In genomic region chr11:123260511-123261211, GRCh38 we compare ENCODE assay signal across 15 cellular contexts.
DNase-seq lines count a peak whose midpoint lies in the region; ATAC-seq and TF ChIP-seq lines count a peak whose summit lies in the region.
"Had no signal": no experiment of that assay in that cellular context is flagged by ENCODE, and none has a peak within 500 bp of the region (broad histone marks: within the 10 kb centered on the region; RNA-seq: fewer than 3 reads in every experiment).

No MANE protein-coding gene starts in this region.

- peaks cover 15% of the 10 kb centered on the region for H3K4me1 ChIP-seq in PC-3 (ENCODE audit: insufficient read depth, low read length)
- peaks cover 9% of the 10 kb centered on the region for H3K4me1 ChIP-seq in osteoblast (ENCODE audit: insufficient read depth, low read length)

- peaks cover 19% of the 10 kb centered on the region for H3K27me3 Mint-ChIP-seq in activated T-helper 17 cell treated with anti-CD3 and anti-CD28 coated beads, Interleukin-2, amount 50 U/mL, for 72 hours

- H3K4me2 ChIP-seq in PC-3 (ENCODE audit: low read length) (peak overlapping the region; percentile 66), osteoblast (ENCODE audit: insufficient read depth, low read length) (peak overlapping the region; percentile 97)

- CTCF ChIA-PET in PC-3 (lab: Charles Lee) = interaction anchor here (0.6 to 1.5 kb wide), 13 partner anchors 9 to 222 kb away, joined by 3 to 30 read pairs (median 7); no protein-coding TSS in a partner anchor

- H2AFZ ChIP-seq in PC-3 (ENCODE audit: low read length) = peak overlapping the region; percentile 86
- peak overlapping the region; percentile 97 for H2AFZ ChIP-seq in osteoblast (ENCODE audit: low read length)

- POLR2A ChIA-PET in PC-3 (lab: Charles Lee; ENCODE audit: unreplicated experiment) = interaction anchor here (0.6 kb wide), 2 partner anchors 20 to 164 kb away, joined by 3 to 6 read pairs; no protein-coding TSS in a partner anchor

- peaks cover 0 to 6% of the 10 kb centered on the region in 2 donors for H3K9me3 Mint-ChIP-seq in activated naive CD4-positive, alpha-beta T cell treated with anti-CD3 and anti-CD28 coated beads, Interleukin-2, amount 50 U/mL, for 72 hours
- no peaks in the 10 kb centered on the region for H3K9me3 Mint-ChIP-seq in activated T-helper 17 cell treated with anti-CD3 and anti-CD28 coated beads, Interleukin-2, amount 50 U/mL, for 72 hours
- H3K9me3 Mint-ChIP-seq: activated CD4-positive, alpha-beta T cell treated with anti-CD3 and anti-CD28 coated beads, Interleukin-2, amount 10 ng/mL, durations not matched to agents 24 days and 14 days; stimulated activated naive CD8-positive, alpha-beta T cell treated with anti-CD3 and anti-CD28 coated beads, Interleukin-15, amount 100 ng/mL, for 72 hours had no signal

- H3K36me3 ChIP-seq in PC-3 (ENCODE audit: low read depth, low read length) (no peaks in the 10 kb centered on the region), osteoblast (ENCODE audit: insufficient read depth, low read length) (no peaks in the 10 kb centered on the region)
- H3K36me3 ChIP-seq: left ventricle myocardium inferior, upper lobe of left lung had no signal

- H3F3A ChIP-seq in PC-3 (ENCODE audit: low read length, unreplicated experiment) = no peaks in the 10 kb centered on the region

- DNase-seq in ELR (ENCODE audit: low read depth) (peak; percentile 31), PC-3 (peak; percentile 32), dermis blood vessel endothelial cell (peak; percentile 6), osteoblast (ENCODE audit: insufficient read length, low spot score, missing footprints) (no peak), NK-92 (lab: John Stamatoyannopoulos, UW; ENCODE audit: unreplicated experiment) (no peak)
- no peak for DNase-seq in activated naive CD4-positive, alpha-beta T cell treated with anti-CD3 and anti-CD28 coated beads, Interleukin-2, amount 50 U/mL, for 72 hours (ENCODE audit: low spot score in 2 of 2)
- DNase-seq: cortex of kidney, NCI-H2171 treated with DMSO at 0.1 percent for 48 hours, NCI-H748 treated with DMSO at 0.1 percent for 48 hours had no signal

- no TSS peak for BruUV-seq in PC-3 (replicated peaks; lab: Mats Ljungman, UMichigan)

- H3K79me2 ChIP-seq in PC-3 (ENCODE audit: low read length) = no peaks in the 10 kb centered on the region
- no peaks in the 10 kb centered on the region for H3K79me2 ChIP-seq in osteoblast (ENCODE audit: insufficient read depth, low read length)

- ATAC-seq in PC-3 = no peak
- ATAC-seq in activated naive CD4-positive, alpha-beta T cell treated with anti-CD3 and anti-CD28 coated beads, Interleukin-2, amount 50 U/mL, for 72 hours = no peak
- no peak for ATAC-seq in activated T-helper 17 cell treated with anti-CD3 and anti-CD28 coated beads, Interleukin-2, amount 50 U/mL, for 72 hours (replicated peaks)
- no peak for ATAC-seq in GM21717 (IDR thresholded peaks at IDR 0.05; ENCODE audit: unreplicated experiment)

- H3K27me3 ChIP-seq in PC-3 (ENCODE audit: low read length) (no peaks in the 10 kb centered on the region), osteoblast (ENCODE audit: insufficient read depth, low read length) (peaks cover 9% of the 10 kb centered on the region)
- H3K27me3 ChIP-seq: upper lobe of left lung had no signal

- H3K4me1 Mint-ChIP-seq in activated T-helper 17 cell treated with anti-CD3 and anti-CD28 coated beads, Interleukin-2, amount 50 U/mL, for 72 hours = no peaks in the 10 kb centered on the region

- intact Hi-C loops in PC-3 (cut with micrococcal nuclease) = no loop called here

- H4K20me1 ChIP-seq in PC-3 (ENCODE audit: low read length) (no peaks in the 10 kb centered on the region), osteoblast (ENCODE audit: insufficient read depth, low read length) (no peaks in the 10 kb centered on the region)

- H3K4me3 Mint-ChIP-seq in activated T-helper 17 cell treated with anti-CD3 and anti-CD28 coated beads, Interleukin-2, amount 50 U/mL, for 72 hours = no peak overlapping the region
- H3K4me3 Mint-ChIP-seq: activated CD4-positive, alpha-beta T cell treated with anti-CD3 and anti-CD28 coated beads, Interleukin-2, amount 10 ng/mL, durations not matched to agents 24 days and 14 days; stimulated activated naive CD8-positive, alpha-beta T cell treated with anti-CD3 and anti-CD28 coated beads, Interleukin-15, amount 100 ng/mL, for 72 hours had no signal

- H3K4me3 ChIP-seq in PC-3 (ENCODE audit: low read length) (no peak overlapping the region), osteoblast (ENCODE audit: insufficient read depth, low read length) (no peak overlapping the region)

- no peaks in the 10 kb centered on the region for H3K9me3 ChIP-seq in PC-3 (ENCODE audit: low read length)
- H3K9me3 ChIP-seq in osteoblast (ENCODE audit: low read depth, low read length) = no peaks in the 10 kb centered on the region
- H3K9me3 ChIP-seq: left ventricle myocardium inferior, upper lobe of left lung had no signal

- H3K9ac ChIP-seq in PC-3 (ENCODE audit: low read length) = no peak overlapping the region

- no peaks in the 10 kb centered on the region for H3K9me2 ChIP-seq in PC-3 (replicated peaks; ENCODE audit: low read length)

- H3K27ac Mint-ChIP-seq in activated naive CD4-positive, alpha-beta T cell treated with anti-CD3 and anti-CD28 coated beads, Interleukin-2, amount 50 U/mL, for 72 hours = no peak overlapping the region
- H3K27ac Mint-ChIP-seq in activated T-helper 17 cell treated with anti-CD3 and anti-CD28 coated beads, Interleukin-2, amount 50 U/mL, for 72 hours = no peak overlapping the region
- H3K27ac Mint-ChIP-seq: activated CD4-positive, alpha-beta T cell treated with anti-CD3 and anti-CD28 coated beads, Interleukin-2, amount 10 ng/mL, durations not matched to agents 24 days and 14 days; stimulated activated naive CD8-positive, alpha-beta T cell treated with anti-CD3 and anti-CD28 coated beads, Interleukin-15, amount 100 ng/mL, for 72 hours had no signal

- no peak overlapping the region for H3K27ac ChIP-seq in PC-3 (ENCODE audit: low read length)
- H3K27ac ChIP-seq in osteoblast (ENCODE audit: low read depth, low read length) = no peak overlapping the region
- H3K27ac ChIP-seq: left ventricle myocardium inferior, upper lobe of left lung had no signal

- TF ChIP-seq CTCF in PC-3 (conservative IDR thresholded peaks at IDR 0.05; ENCODE audit: low read depth, low read length) (no peak), osteoblast (IDR thresholded peaks at IDR 0.05; ENCODE audit: extremely low read depth, low read depth, low read length) (no peak)

- H3K36me3 Mint-ChIP-seq in activated naive CD4-positive, alpha-beta T cell treated with anti-CD3 and anti-CD28 coated beads, Interleukin-2, amount 50 U/mL, for 72 hours = peaks cover 0 to 7% of the 10 kb centered on the region in 2 donors
- no peaks in the 10 kb centered on the region for H3K36me3 Mint-ChIP-seq in activated T-helper 17 cell treated with anti-CD3 and anti-CD28 coated beads, Interleukin-2, amount 50 U/mL, for 72 hours (ENCODE audit: low read depth)

Comparison
In these comparisons a context has a peak if more than half of its experiments do, and no peak if none do; other contexts are left out.
1. DNase-seq: peak in ELR (single experiment), PC-3 (single experiment) and dermis blood vessel endothelial cell (single experiment); none in osteoblast (single experiment), activated naive CD4-positive, alpha-beta T cell treated with anti-CD3 and anti-CD28 coated beads, Interleukin-2, amount 50 U/mL, for 72 hours (0 of 2) and NK-92 (single experiment).